ENCODE assay signal across 8 cellular contexts in the genomic region with DNA sequence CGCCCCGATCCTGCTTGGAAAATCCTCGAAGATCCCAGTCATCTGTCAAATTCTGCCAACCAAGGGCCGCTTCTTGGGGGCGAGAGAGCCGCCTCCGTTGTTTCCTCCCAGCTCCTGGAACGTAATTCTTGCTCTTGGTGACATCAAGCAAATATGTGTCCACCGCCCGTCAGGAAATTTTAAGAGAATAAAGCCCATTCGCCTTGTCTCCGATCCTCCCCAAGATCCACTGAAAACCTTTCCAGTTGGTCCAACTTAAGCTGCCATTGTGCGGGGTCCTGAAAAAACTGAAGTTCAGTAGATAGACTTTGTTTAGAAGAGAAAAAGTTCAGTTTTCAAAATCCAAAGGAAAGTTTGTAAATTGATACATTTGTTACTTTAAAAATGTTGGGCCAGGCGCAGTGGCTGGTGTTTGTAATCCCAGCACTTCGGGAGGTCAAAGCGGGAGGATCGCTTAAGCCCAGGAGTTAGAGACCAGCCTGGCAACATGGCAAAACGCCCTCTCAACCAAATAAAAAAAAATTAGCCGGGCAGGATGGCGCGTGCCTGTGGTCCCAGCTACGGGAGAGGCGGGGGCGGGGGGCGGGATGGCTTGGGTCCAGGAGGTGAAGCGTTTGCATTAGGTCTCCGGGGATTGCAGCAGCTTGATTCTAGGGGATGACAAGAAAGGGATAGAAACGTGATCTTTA. TPM values are rescaled to one million over a fixed set of nuclear protein-coding genes. Genes with fewer than 3 reads are reported as not detected.
A peak's percentile ranks its signal among the peaks of the same experiment; 100 is the strongest.
DNase-seq lines count a peak whose midpoint lies in the region; ATAC-seq and TF ChIP-seq lines count a peak whose summit lies in the region.

No MANE protein-coding gene starts in this region.

- in situ Hi-C loops in mammary epithelial cell (cut with MboI; ENCODE audit: low sequenced_read_pairs in 2 of 2), result no loop called here

- no peak for ATAC-seq in HG03521 (IDR thresholded peaks at IDR 0.05; ENCODE audit: unreplicated experiment)
- no peak for ATAC-seq in GM18909 (IDR thresholded peaks at IDR 0.05; ENCODE audit: poor library complexity, unreplicated experiment)
- no peak for ATAC-seq in GM21528 (IDR thresholded peaks at IDR 0.05; ENCODE audit: low FRiP score, unreplicated experiment)

- H3K4me1 ChIP-seq in mammary epithelial cell (ENCODE audit: insufficient read depth, low read length) (peaks cover 13% of the 10 kb centered on the region), tibial nerve (peaks cover 0 to 37% (median 17%) of the 10 kb centered on the region in 4 donors)

- H3K79me2 ChIP-seq in mammary epithelial cell (ENCODE audit: insufficient read depth, low read length), result peaks cover 40% of the 10 kb centered on the region

- WGBS in mammary epithelial cell (ENCODE audit: low coverage, missing lambda C conversion rate), result 17% methylated on average over 25 of the region's 28 CpGs
- WGBS in lower leg skin, 2 donors, result 2 to 7% methylated on average over 28 of the region's 28 CpGs
- WGBS in tibial nerve, 2 donors, result 0 to 1% methylated on average over 28 of the region's 28 CpGs

- no peaks in the 10 kb centered on the region for H4K20me1 ChIP-seq in mammary epithelial cell (ENCODE audit: insufficient read depth, low read length)

- peak overlapping the region; percentile 87; the same call in 1 of the 2 replicates for H3K4me3 ChIP-seq in GM08714 (ENCODE audit: low read length)
- H3K4me3 ChIP-seq in mammary epithelial cell (replicated peaks in 1 of 3; ENCODE audit: insufficient read depth in 1 of 3, low read depth in 2 of 3, low read length in 3 of 3), result peak overlapping the region; percentile 51 to 86 (median 71)
- H3K4me3 ChIP-seq in lower leg skin (ENCODE audit: low read depth, poor library complexity, severe bottlenecking), result peak overlapping the region; percentile 98
- peak overlapping the region; percentile 67 to 95 (median 94) for H3K4me3 ChIP-seq in tibial nerve

- CTCF ChIA-PET in mammary epithelial cell (lab: Charles Lee; ENCODE audit: low non-redundant PET), result no interaction called here

- peaks cover 9% of the 10 kb centered on the region for H3K36me3 ChIP-seq in mammary epithelial cell (ENCODE audit: insufficient read depth, low read length)
- peaks cover 0 to 11% (median 0%) of the 10 kb centered on the region in 3 donors for H3K36me3 ChIP-seq in tibial nerve

- H3K4me2 ChIP-seq in mammary epithelial cell (ENCODE audit: insufficient read depth, low read depth, low read length), result peak overlapping the region; percentile 76

- no peaks in the 10 kb centered on the region for H3K27me3 ChIP-seq in mammary epithelial cell (ENCODE audit: insufficient read depth, low read length)
- no peaks in the 10 kb centered on the region for H3K27me3 ChIP-seq in tibial nerve

- peak overlapping the region; percentile 94 for H2AFZ ChIP-seq in mammary epithelial cell (ENCODE audit: low read depth, low read length)

- DNase-seq in NCI-H2171 (lab: John Stamatoyannopoulos, UW) (peak; percentile 84), mammary epithelial cell (no peak), lower leg skin (ENCODE audit: low spot score in 2 of 2) (peak in 1 of 2 donors; percentile 87), tibial nerve (ENCODE audit: low spot score in 2 of 2) (peak in 1 of 2 donors; percentile 30)

- TF ChIP-seq POLR2A in lower leg skin (IDR thresholded peaks at IDR 0.05) (no peak), tibial nerve (IDR thresholded peaks at IDR 0.05) (no peak)

- no peak for TF ChIP-seq CTCF in mammary epithelial cell (conservative IDR thresholded peaks at IDR 0.05 in 1 of 2, IDR thresholded peaks at IDR 0.05 in 1 of 2; ENCODE audit: extremely low read depth in 1 of 2, insufficient read depth in 1 of 2, low read depth in 1 of 2, low read length in 2 of 2)
- TF ChIP-seq CTCF in lower leg skin (IDR thresholded peaks at IDR 0.05), result no peak
- TF ChIP-seq CTCF in tibial nerve (IDR thresholded peaks at IDR 0.05), result no peak

- no peak for TF ChIP-seq EP300 in tibial nerve (IDR thresholded peaks at IDR 0.05)

- peak overlapping the region; percentile 85 for H3K27ac ChIP-seq in mammary epithelial cell (ENCODE audit: insufficient read depth, low read depth, low read length)
- H3K27ac ChIP-seq in tibial nerve, result peak overlapping the region; percentile 94 to 98 (median 97)

- no peak overlapping the region for H3K9ac ChIP-seq in mammary epithelial cell (ENCODE audit: insufficient read depth, low read length)

- intact Hi-C loops in mammary epithelial cell (cut with micrococcal nuclease) (loop anchor here (2.0 to 10.0 kb wide), 3 partner anchors 141 to 693 kb away; a partner anchor contains a TSS), lower leg skin (cut with DNase I; ENCODE audit: low total_unique reads) (no loop called here)

- H3K9me3 ChIP-seq in mammary epithelial cell (replicated peaks; ENCODE audit: insufficient read depth, low read length), result no peaks in the 10 kb centered on the region
- no peaks in the 10 kb centered on the region for H3K9me3 ChIP-seq in tibial nerve

- dilution Hi-C loops in mammary epithelial cell (cut with HindIII; ENCODE audit: low sequenced_read_pairs), result no loop called here

- no TSS peak for BruUV-seq in mammary epithelial cell (replicated peaks; lab: Mats Ljungman, UMichigan)

RNA-seq across cellular contexts. Expression of a gene that starts 1.0 kb away (rescaled TPM):
- total RNA-seq in mammary epithelial cell (10 to 100 TPM; 28.2 to 37.3 TPM), lower leg skin (10 to 100 TPM; 43.3 to 60.9 (median 49.3) TPM), tibial nerve (10 to 100 TPM; 27.3 to 50.0 (median 33.9) TPM)
- 13.8 TPM for polyA plus RNA-seq in mammary epithelial cell
- 22.2 TPM for polyA minus RNA-seq in mammary epithelial cell
